Comparison of ENCODE assay signal across 8 cellular contexts in the genomic region with DNA sequence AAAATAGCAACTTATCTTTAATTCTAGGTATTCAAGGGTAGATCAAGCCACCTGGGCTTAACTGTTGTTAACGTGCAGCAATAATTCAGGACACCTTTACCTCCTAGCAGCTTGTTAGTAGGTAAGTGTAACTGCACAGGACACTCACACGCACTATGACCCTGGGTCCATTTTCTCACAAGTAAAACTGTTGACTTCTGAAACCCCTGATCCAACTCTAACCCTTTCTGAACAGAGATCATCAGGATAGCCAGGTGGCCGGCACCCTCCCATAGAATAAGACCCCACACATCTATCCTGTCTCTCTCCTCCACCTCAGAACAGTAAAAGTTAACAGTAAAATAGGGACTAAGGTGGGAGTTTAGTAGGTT. TPM values are rescaled to one million over a fixed set of nuclear protein-coding genes. Genes with fewer than 3 reads are reported as not detected.
A peak's percentile ranks its signal among the peaks of the same experiment; 100 is the strongest.
DNase-seq lines count a peak whose midpoint lies in the region; ATAC-seq and TF ChIP-seq lines count a peak whose summit lies in the region.

No MANE protein-coding gene starts in this region.

- no peaks in the 10 kb centered on the region for H3K9me3 ChIP-seq in CD4-positive, alpha-beta T cell (ENCODE audit: control insufficient read depth, low read length)
- H3K9me3 ChIP-seq in HEK293 (ENCODE audit: control insufficient read depth, insufficient read depth, low read depth, low read length) (no peaks in the 10 kb centered on the region), adipocyte (ENCODE audit: control insufficient read depth, low read length) (no peaks in the 10 kb centered on the region), mucosa of rectum (ENCODE audit: control insufficient read depth in 2 of 2, low read length in 2 of 2) (no peaks in the 10 kb centered on the region)

- no peak for TF ChIP-seq CTCF in CD4-positive, alpha-beta T cell (IDR thresholded peaks at IDR 0.05)
- TF ChIP-seq CTCF in HEK293 (tag by site-specific recombination; IDR thresholded peaks at IDR 0.05): no peak

- H3K9ac ChIP-seq in adipocyte (ENCODE audit: low read length) (peak overlapping the region; percentile 65), mucosa of rectum (ENCODE audit: low read depth in 1 of 2, low read length in 2 of 2) (peak overlapping the region in 1 of 2 donors; percentile 51)

- H3K4me1 ChIP-seq in HEK293 (ENCODE audit: control insufficient read depth, insufficient read depth, low read length) (no peaks in the 10 kb centered on the region), adipocyte (ENCODE audit: control insufficient read depth, insufficient read depth, low read length) (peaks cover 5% of the 10 kb centered on the region), mucosa of rectum (ENCODE audit: control insufficient read depth in 2 of 2, insufficient read depth in 2 of 2, low read length in 2 of 2) (peaks cover 4 to 8% of the 10 kb centered on the region in 2 donors)

- POLR2A ChIA-PET in CD4-positive, alpha-beta T cell (lab: Charles Lee): no interaction called here
- POLR2A ChIA-PET in HEK293 (lab: Yijun Ruan, JAX): interaction anchor here (1.0 to 1.1 kb wide), 2 partner anchors 9 to 20 kb away, joined by 3 to 4 read pairs; no protein-coding TSS in a partner anchor

- intact Hi-C loops in CD4-positive, alpha-beta T cell (cut with DNase I, micrococcal nuclease): loop anchor here in 1 of 2 experiments (5.0 kb wide), 1 partner anchor 642 kb away; a partner anchor contains a TSS

- no peak overlapping the region for H3K27ac Mint-ChIP-seq in CD4-positive, alpha-beta T cell

- peaks cover 10% of the 10 kb centered on the region for H3K4me1 Mint-ChIP-seq in CD4-positive, alpha-beta T cell (ENCODE audit: low read depth)

- peaks cover 9 to 37% of the 10 kb centered on the region in 2 experiments; a peak in 2 of 3 replicates for H3K36me3 ChIP-seq in HEK293 (ENCODE audit: control insufficient read depth in 2 of 2, insufficient read depth in 1 of 2, low read length in 2 of 2)
- no peaks in the 10 kb centered on the region for H3K36me3 ChIP-seq in adipocyte (ENCODE audit: control insufficient read depth, insufficient read depth, low read length, severe bottlenecking)
- H3K36me3 ChIP-seq in mucosa of rectum (ENCODE audit: control insufficient read depth in 2 of 2, insufficient read depth in 2 of 2, low read length in 2 of 2): no peaks in the 10 kb centered on the region

- H3K9me3 Mint-ChIP-seq in CD4-positive, alpha-beta T cell: no peaks in the 10 kb centered on the region

- peak overlapping the region; percentile 93 for H3K4me3 Mint-ChIP-seq in CD4-positive, alpha-beta T cell

- no peaks in the 10 kb centered on the region for H3K27me3 ChIP-seq in CD4-positive, alpha-beta T cell (ENCODE audit: control insufficient read depth, insufficient read depth, low read length)
- H3K27me3 ChIP-seq in adipocyte (replicated peaks; ENCODE audit: control insufficient read depth, insufficient read depth, low read length): no peaks in the 10 kb centered on the region
- no peaks in the 10 kb centered on the region for H3K27me3 ChIP-seq in mucosa of rectum (ENCODE audit: control insufficient read depth in 2 of 2, insufficient read depth in 2 of 2, low read length in 2 of 2)

- CTCF ChIA-PET in CD4-positive, alpha-beta T cell (lab: Charles Lee): no interaction called here
- CTCF ChIA-PET in HEK293 (lab: Yijun Ruan, JAX): interaction anchor here (0.9 kb wide), 1 partner anchor 32 kb away, joined by 4 read pairs; no protein-coding TSS in a partner anchor

- no peaks in the 10 kb centered on the region for H3K36me3 Mint-ChIP-seq in CD4-positive, alpha-beta T cell (ENCODE audit: low read depth)

- no peak for DNase-seq in CD4-positive, alpha-beta T cell
- DNase-seq in adipocyte (ENCODE audit: low read depth): no peak
- no peak for DNase-seq in SHP77 treated with DMSO at 0.1 percent for 48 hours (lab: John Stamatoyannopoulos, UW)
- no peak for DNase-seq in cortex of kidney (lab: John Stamatoyannopoulos, UW)
- no peak for DNase-seq in NK-92 (lab: John Stamatoyannopoulos, UW; ENCODE audit: unreplicated experiment)
- no peak for DNase-seq in activated CD8-positive, alpha-beta memory T cell treated with anti-CD3 and anti-CD28 coated beads, Interleukin-2, amount 50 U/mL, for 4 hours

- no peak overlapping the region for H3K27ac ChIP-seq in CD4-positive, alpha-beta T cell (ENCODE audit: low read depth, low read length)
- H3K27ac ChIP-seq in HEK293 (ENCODE audit: extremely low read depth, low read depth, low read length) (peak overlapping the region; percentile 11; the same call in 1 of the 2 replicates), mucosa of rectum (ENCODE audit: low read depth in 2 of 2, low read length in 2 of 2) (no peak overlapping the region)

- H3K4me3 ChIP-seq in HEK293 (ENCODE audit: low read depth, low read length) (peak overlapping the region; percentile 88), adipocyte (ENCODE audit: low read length) (peak overlapping the region; percentile 89), mucosa of rectum (ENCODE audit: low read length in 2 of 2) (peak overlapping the region; percentile 73 to 81)

- no peak for ATAC-seq in CD4-positive, alpha-beta T cell (ENCODE audit: poor library complexity)

- peaks cover 4% of the 10 kb centered on the region for H3K27me3 Mint-ChIP-seq in CD4-positive, alpha-beta T cell

TF ChIP-seq in HEK293, 187 proteins besides CTCF, POLR2A, EP300 and RAD21:
- no peak for TF ChIP-seq ZNF239 (tag by site-specific recombination; IDR thresholded peaks at IDR 0.05)
- no peak for TF ChIP-seq ZNF354C (tag by site-specific recombination; IDR thresholded peaks at IDR 0.05; ENCODE audit: borderline replicate concordance, low read depth)
- TF ChIP-seq ZNF600 (tag by site-specific recombination; IDR thresholded peaks at IDR 0.05): no peak
- TF ChIP-seq FEZF1 (tag by site-specific recombination; IDR thresholded peaks at IDR 0.05): no peak
- TF ChIP-seq ZNF777 (tag by site-specific recombination; IDR thresholded peaks at IDR 0.05; ENCODE audit: borderline replicate concordance): no peak
- TF ChIP-seq ZSCAN23 (tag by site-specific recombination; IDR thresholded peaks at IDR 0.05): no peak
- no peak for TF ChIP-seq BCL11B (tag by site-specific recombination; IDR thresholded peaks at IDR 0.05; ENCODE audit: low read depth)
- no peak for TF ChIP-seq IKZF3 (tag by site-specific recombination; IDR thresholded peaks at IDR 0.05)
- TF ChIP-seq, protein P1, sequence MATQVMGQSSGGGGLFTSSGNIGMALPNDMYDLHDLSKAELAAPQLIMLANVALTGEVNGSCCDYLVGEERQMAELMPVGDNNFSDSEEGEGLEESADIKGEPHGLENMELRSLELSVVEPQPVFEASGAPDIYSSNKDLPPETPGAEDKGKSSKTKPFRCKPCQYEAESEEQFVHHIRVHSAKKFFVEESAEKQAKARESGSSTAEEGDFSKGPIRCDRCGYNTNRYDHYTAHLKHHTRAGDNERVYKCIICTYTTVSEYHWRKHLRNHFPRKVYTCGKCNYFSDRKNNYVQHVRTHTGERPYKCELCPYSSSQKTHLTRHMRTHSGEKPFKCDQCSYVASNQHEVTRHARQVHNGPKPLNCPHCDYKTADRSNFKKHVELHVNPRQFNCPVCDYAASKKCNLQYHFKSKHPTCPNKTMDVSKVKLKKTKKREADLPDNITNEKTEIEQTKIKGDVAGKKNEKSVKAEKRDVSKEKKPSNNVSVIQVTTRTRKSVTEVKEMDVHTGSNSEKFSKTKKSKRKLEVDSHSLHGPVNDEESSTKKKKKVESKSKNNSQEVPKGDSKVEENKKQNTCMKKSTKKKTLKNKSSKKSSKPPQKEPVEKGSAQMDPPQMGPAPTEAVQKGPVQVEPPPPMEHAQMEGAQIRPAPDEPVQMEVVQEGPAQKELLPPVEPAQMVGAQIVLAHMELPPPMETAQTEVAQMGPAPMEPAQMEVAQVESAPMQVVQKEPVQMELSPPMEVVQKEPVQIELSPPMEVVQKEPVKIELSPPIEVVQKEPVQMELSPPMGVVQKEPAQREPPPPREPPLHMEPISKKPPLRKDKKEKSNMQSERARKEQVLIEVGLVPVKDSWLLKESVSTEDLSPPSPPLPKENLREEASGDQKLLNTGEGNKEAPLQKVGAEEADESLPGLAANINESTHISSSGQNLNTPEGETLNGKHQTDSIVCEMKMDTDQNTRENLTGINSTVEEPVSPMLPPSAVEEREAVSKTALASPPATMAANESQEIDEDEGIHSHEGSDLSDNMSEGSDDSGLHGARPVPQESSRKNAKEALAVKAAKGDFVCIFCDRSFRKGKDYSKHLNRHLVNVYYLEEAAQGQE (tag by site-specific recombination; IDR thresholded peaks at IDR 0.05): no peak
- no peak for TF ChIP-seq ZNF140 (tag by site-specific recombination; IDR thresholded peaks at IDR 0.05)
- TF ChIP-seq ZBTB21 (tag by site-specific recombination; IDR thresholded peaks at IDR 0.05): no peak
- no peak for TF ChIP-seq ZNF548 (tag by site-specific recombination; IDR thresholded peaks at IDR 0.05)
- no peak for TF ChIP-seq ZNF248 (tag by site-specific recombination; IDR thresholded peaks at IDR 0.05)

RNA-seq across cellular contexts. Expression of a gene that starts 0.6 kb away (rescaled TPM):
- total RNA-seq in CD4-positive, alpha-beta T cell: under 1 TPM in 1 of 2 experiments, not detected in 1; 0.17 TPM

RNA-seq across cellular contexts. Expression of a gene that starts 11.5 kb away (rescaled TPM):
- not detected for total RNA-seq in CD4-positive, alpha-beta T cell
